ENCODE assay signal across 8 cellular contexts in the genomic region with DNA sequence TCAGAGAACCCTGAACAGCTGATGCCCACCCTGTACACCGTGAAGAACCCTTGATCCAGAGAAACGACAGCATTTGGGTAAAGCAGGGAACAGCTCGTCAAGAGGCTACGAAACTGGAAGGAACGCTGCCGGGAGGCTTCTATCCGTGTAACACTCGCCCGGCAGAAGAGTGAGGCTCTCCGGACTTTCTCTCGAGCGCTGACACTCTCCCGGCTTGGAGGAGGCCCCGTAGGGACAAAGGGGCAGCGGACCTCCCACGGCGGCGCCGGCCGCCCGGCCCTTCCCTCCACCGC. TPM values are rescaled to one million over a fixed set of nuclear protein-coding genes. Genes with fewer than 3 reads are reported as not detected.
A peak's percentile ranks its signal among the peaks of the same experiment; 100 is the strongest.
DNase-seq lines count a peak whose midpoint lies in the region; ATAC-seq and TF ChIP-seq lines count a peak whose summit lies in the region.

No MANE protein-coding gene starts in this region.

- no peak overlapping the region for H3K27ac Mint-ChIP-seq in Calu3 (ENCODE audit: unreplicated experiment)

- H3K4me3 ChIP-seq in effector memory CD4-positive, alpha-beta T cell (ENCODE audit: insufficient read depth, low read depth, low read length, poor library complexity, severe bottlenecking) = peak overlapping the region; percentile 93
- H3K4me3 ChIP-seq in neuronal stem cell (ENCODE audit: low read length in 2 of 2) = peak overlapping the region; percentile 61 to 84

- no peak for TF ChIP-seq CTCF in Calu3 (IDR thresholded peaks at IDR 0.05; ENCODE audit: unreplicated experiment)

- intact Hi-C loops in Calu3 (cut with micrococcal nuclease; ENCODE audit: unreplicated experiment) = loop anchor here (10.0 kb wide), 1 partner anchor 46 kb away; a partner anchor contains a TSS

- no peaks in the 10 kb centered on the region for H3K36me3 ChIP-seq in effector memory CD4-positive, alpha-beta T cell (ENCODE audit: control insufficient read depth, insufficient read depth, low read length)
- peaks cover 43 to 64% of the 10 kb centered on the region in 2 donors for H3K36me3 ChIP-seq in neuronal stem cell (replicated peaks in 1 of 2; ENCODE audit: control insufficient read depth in 2 of 2, insufficient read depth in 2 of 2, low read length in 2 of 2)

- H3K4ac ChIP-seq in neuronal stem cell (ENCODE audit: low read length) = no peak overlapping the region

- H2BK5ac ChIP-seq in neuronal stem cell (ENCODE audit: low read length) = peak overlapping the region; percentile 98

- peak overlapping the region; percentile 93 for H2AK5ac ChIP-seq in neuronal stem cell (ENCODE audit: low read depth, low read length)

- no peak overlapping the region for H3K14ac ChIP-seq in neuronal stem cell (ENCODE audit: low read length)

- H2AFZ ChIP-seq in neuronal stem cell (ENCODE audit: low read length) = peak overlapping the region; percentile 99

- no peaks in the 10 kb centered on the region for H3K27me3 Mint-ChIP-seq in Calu3 (ENCODE audit: unreplicated experiment)

- no peak overlapping the region for H4K8ac ChIP-seq in neuronal stem cell (ENCODE audit: low read depth, low read length)

- BruUV-seq in Calu3 (replicated peaks; lab: Mats Ljungman, UMichigan) = no TSS peak

- no peaks in the 10 kb centered on the region for H3K27me3 ChIP-seq in effector memory CD4-positive, alpha-beta T cell (replicated peaks; ENCODE audit: control insufficient read depth, insufficient read depth, low read length, poor library complexity, severe bottlenecking)
- H3K27me3 ChIP-seq in neuronal stem cell (ENCODE audit: control insufficient read depth in 3 of 3, insufficient read depth in 3 of 3, low read depth in 1 of 3, low read length in 3 of 3) = no peaks in the 10 kb centered on the region

- ATAC-seq in GM19023 (IDR thresholded peaks at IDR 0.05; ENCODE audit: unreplicated experiment) = no peak
- ATAC-seq in HG02840 (IDR thresholded peaks at IDR 0.05; ENCODE audit: low FRiP score, unreplicated experiment) = no peak
- ATAC-seq in GM18870 (IDR thresholded peaks at IDR 0.05; ENCODE audit: unreplicated experiment) = no peak

- H3K9me3 ChIP-seq in effector memory CD4-positive, alpha-beta T cell (ENCODE audit: control insufficient read depth, low read length) = no peaks in the 10 kb centered on the region
- peaks cover 0 to 2% of the 10 kb centered on the region in 2 donors for H3K9me3 ChIP-seq in neuronal stem cell (replicated peaks in 1 of 2; ENCODE audit: control insufficient read depth in 2 of 2, insufficient read depth in 1 of 2, low read depth in 1 of 2, low read length in 2 of 2)

- no peak overlapping the region for H2BK12ac ChIP-seq in neuronal stem cell (ENCODE audit: low read length)

- H4K91ac ChIP-seq in neuronal stem cell (ENCODE audit: low read depth, low read length, poor library complexity) = no peak overlapping the region

- peak overlapping the region; percentile 74 for H3K4me3 Mint-ChIP-seq in Calu3 (ENCODE audit: low read depth, unreplicated experiment)

- no peak overlapping the region for H2BK120ac ChIP-seq in neuronal stem cell (ENCODE audit: low read depth, low read length)

- DNase-seq in Calu3 (no peak), M059J (ENCODE audit: low read depth) (peak; percentile 58), neuronal stem cell (ENCODE audit: low spot score) (no peak), activated gamma-delta T cell (lab: John Stamatoyannopoulos, UW) (no peak)
- DNase-seq in effector memory CD4-positive, alpha-beta T cell = no peak

- H3K27ac ChIP-seq in effector memory CD4-positive, alpha-beta T cell (ENCODE audit: insufficient read depth, low read length, poor library complexity, severe bottlenecking) = peak overlapping the region; percentile 84
- peak overlapping the region; percentile 71 for H3K27ac ChIP-seq in neuronal stem cell (replicated peaks; ENCODE audit: low read length)

- H3K4me2 ChIP-seq in neuronal stem cell (ENCODE audit: insufficient read depth, low read length, poor library complexity, severe bottlenecking) = peak overlapping the region; percentile 95

- CTCF ChIA-PET in Calu3 (lab: Charles Lee) = no interaction called here

- WGBS in neuronal stem cell (ENCODE audit: extremely low coverage in 2 of 2, insufficient read length in 2 of 2, insufficient replicate concordance in 1 of 2), 2 donors = no CpG with 5 or more reads among the region's 22 CpGs

- H3K9me3 Mint-ChIP-seq in Calu3 (ENCODE audit: low read depth, unreplicated experiment) = no peaks in the 10 kb centered on the region

- peaks cover 12% of the 10 kb centered on the region for H3K4me1 Mint-ChIP-seq in Calu3 (ENCODE audit: low read depth, unreplicated experiment)

- H3K79me1 ChIP-seq in neuronal stem cell (ENCODE audit: low read depth, low read length) = peaks cover 29% of the 10 kb centered on the region

- peaks cover 41% of the 10 kb centered on the region for H3K36me3 Mint-ChIP-seq in Calu3 (ENCODE audit: insufficient read depth, unreplicated experiment)

- no peak overlapping the region for H3K23ac ChIP-seq in neuronal stem cell (ENCODE audit: low read depth, low read length, poor library complexity)

- peak overlapping the region; percentile 90 for H2BK15ac ChIP-seq in neuronal stem cell (ENCODE audit: low read length)

- H3K18ac ChIP-seq in neuronal stem cell (ENCODE audit: low read length) = peak overlapping the region; percentile 88

- H3K4me1 ChIP-seq in effector memory CD4-positive, alpha-beta T cell (ENCODE audit: control insufficient read depth, insufficient read depth, low read length, poor library complexity, severe bottlenecking) = peaks cover 41% of the 10 kb centered on the region
- peaks cover 27 to 39% of the 10 kb centered on the region in 2 donors for H3K4me1 ChIP-seq in neuronal stem cell (ENCODE audit: control insufficient read depth in 2 of 2, insufficient read depth in 1 of 2, low read depth in 1 of 2, low read length in 2 of 2)

- peak overlapping the region; percentile 80 for H3K9ac ChIP-seq in neuronal stem cell (ENCODE audit: low read depth, low read length, poor library complexity)

RNA-seq across cellular contexts. Expression of a gene that starts 1.7 kb away (rescaled TPM):
- 35.7 and 36.9 TPM in 2 replicates for total RNA-seq in Calu3 (2022)
- total RNA-seq in M059J (2014; rRNA removed; shearing (Covaris generic)) = 48.2 and 59.5 TPM in 2 replicates
- 51.4 TPM for polyA plus RNA-seq in neuronal stem cell (2013, experiment 1 of 2)
- polyA plus RNA-seq in neuronal stem cell (2013, experiment 2 of 2) = 52.0 TPM

RNA-seq across cellular contexts. Expression of a gene that starts 7.2 kb away (rescaled TPM):
- total RNA-seq in Calu3 (2022) = 29.2 and 31.2 TPM in 2 replicates
- total RNA-seq in M059J (2014; rRNA removed; shearing (Covaris generic)) = 23.7 and 25.4 TPM in 2 replicates
- polyA plus RNA-seq in neuronal stem cell (2013, experiment 1 of 2) = 28.3 TPM
- polyA plus RNA-seq in neuronal stem cell (2013, experiment 2 of 2) = 27.7 TPM

RNA-seq across cellular contexts. Expression of a gene that starts 17.4 kb away (rescaled TPM):
- 1.3 and 1.5 TPM in 2 replicates for total RNA-seq in Calu3 (2022)
- not detected in 2 replicates for total RNA-seq in M059J (2014; rRNA removed; shearing (Covaris generic))
- polyA plus RNA-seq in neuronal stem cell (2013, experiment 1 of 2) = 1.6 TPM
- 1.6 TPM for polyA plus RNA-seq in neuronal stem cell (2013, experiment 2 of 2)

RNA-seq across cellular contexts. Expression of a gene that starts 19.8 kb away (rescaled TPM):
- 14.7 and 16.8 TPM in 2 replicates for total RNA-seq in Calu3 (2022)
- total RNA-seq in M059J (2014; rRNA removed; shearing (Covaris generic)) = 12.7 and 16.1 TPM in 2 replicates
- polyA plus RNA-seq in neuronal stem cell (2013, experiment 1 of 2) = 8.5 TPM
- polyA plus RNA-seq in neuronal stem cell (2013, experiment 2 of 2) = 8.5 TPM

RNA-seq across cellular contexts. Expression of a gene that starts 21.6 kb away (rescaled TPM):
- 4.3 and 5.5 TPM in 2 replicates for total RNA-seq in Calu3 (2022)
- total RNA-seq in M059J (2014; rRNA removed; shearing (Covaris generic)) = 1.6 and 3.0 TPM in 2 replicates
- 2.5 TPM for polyA plus RNA-seq in neuronal stem cell (2013, experiment 1 of 2)
- polyA plus RNA-seq in neuronal stem cell (2013, experiment 2 of 2) = 2.0 TPM
